ENCODE assay signal across 17 cellular contexts in genomic region chr22:50171965-50172421, GRCh38. TPM values are rescaled to one million over a fixed set of nuclear protein-coding genes. Genes with fewer than 3 reads are reported as not detected.
DNase-seq lines count a peak whose midpoint lies in the region; ATAC-seq and TF ChIP-seq lines count a peak whose summit lies in the region.
"Had no signal": no experiment of that assay in that cellular context is flagged by ENCODE, and none has a peak within 500 bp of the region (broad histone marks: within the 10 kb centered on the region; RNA-seq: fewer than 3 reads in every experiment).

No MANE protein-coding gene starts in this region.

- ATAC-seq in RWPE2 (ENCODE audit: low read depth) (peak; percentile 4; the same call in 1 of the 3 replicates), left lung (no peak), GM21390 (IDR thresholded peaks at IDR 0.05; ENCODE audit: unreplicated experiment) (no peak)
- ATAC-seq: HCT116 had no signal

- H3K36me3 ChIP-seq in RWPE2 (ENCODE audit: low read depth): no peaks in the 10 kb centered on the region
- no peaks in the 10 kb centered on the region for H3K36me3 ChIP-seq in left lung
- H3K36me3 ChIP-seq in smooth muscle cell (ENCODE audit: low read depth): no peaks in the 10 kb centered on the region
- H3K36me3 ChIP-seq: ascending aorta, left ventricle myocardium inferior, WERI-Rb-1 had no signal

- no peaks in the 10 kb centered on the region for H3K4me1 ChIP-seq in RWPE2 (ENCODE audit: insufficient read depth, poor library complexity, severe bottlenecking)
- H3K4me1 ChIP-seq in left lung: peaks cover 0 to 21% of the 10 kb centered on the region in 2 donors
- no peaks in the 10 kb centered on the region for H3K4me1 ChIP-seq in smooth muscle cell (ENCODE audit: low read depth)

- no peak overlapping the region for H3K9ac ChIP-seq in smooth muscle cell (ENCODE audit: low read depth)

- no peaks in the 10 kb centered on the region for H3F3A ChIP-seq in smooth muscle cell (ENCODE audit: low read depth)

- no peaks in the 10 kb centered on the region for H3K79me2 ChIP-seq in smooth muscle cell (ENCODE audit: low read depth)

- H3K4me3 ChIP-seq in RWPE2 (ENCODE audit: severe bottlenecking) (no peak overlapping the region), left lung (no peak overlapping the region), smooth muscle cell (no peak overlapping the region)
- H3K4me3 ChIP-seq: ascending aorta, left ventricle myocardium inferior had no signal

- intact Hi-C loops in left lung (cut with DNase I): no loop called here

- H3K27ac ChIP-seq in RWPE2 (ENCODE audit: poor library complexity, severe bottlenecking) (no peak overlapping the region), left lung (no peak overlapping the region), smooth muscle cell (ENCODE audit: low read depth) (no peak overlapping the region)
- H3K27ac ChIP-seq: ascending aorta, left ventricle myocardium inferior, WERI-Rb-1 had no signal

- peak; percentile 57 for DNase-seq in activated effector memory CD4-positive, alpha-beta T cell treated with anti-CD3 and anti-CD28 coated beads, Interleukin-2, amount 50 U/mL, for 16 hours
- DNase-seq in activated effector memory CD4-positive, alpha-beta T cell treated with Interleukin-2 at 50 U/mL for 16 hours: no peak
- DNase-seq in RWPE2 (ENCODE audit: low spot score) (no peak), left lung (peak; percentile 24 to 69), smooth muscle cell (lab: John Stamatoyannopoulos, UW; ENCODE audit: unreplicated experiment) (no peak), NCI-H748 (lab: John Stamatoyannopoulos, UW; ENCODE audit: unreplicated experiment) (no peak), GM10266 (ENCODE audit: extremely low spot score) (no peak)
- DNase-seq: activated CD8-positive, alpha-beta memory T cell treated with anti-CD3 and anti-CD28 coated beads, Interleukin-2, amount 50 U/mL, for 48 hours; DMS53; KG1; left ventricle myocardium inferior; NCI-H226; WERI-Rb-1 had no signal

- H3K9me3 ChIP-seq in RWPE2 (ENCODE audit: severe bottlenecking): no peaks in the 10 kb centered on the region
- H3K9me3 ChIP-seq in left lung: no peaks in the 10 kb centered on the region
- H3K9me3 ChIP-seq in smooth muscle cell (replicated peaks; ENCODE audit: low read depth): no peaks in the 10 kb centered on the region
- H3K9me3 ChIP-seq: ascending aorta, left ventricle myocardium inferior had no signal

- H3K27me3 ChIP-seq in RWPE2 (ENCODE audit: insufficient read depth, poor library complexity, severe bottlenecking) (peaks cover 7% of the 10 kb centered on the region), left lung (peaks cover 18 to 53% of the 10 kb centered on the region in 2 donors), smooth muscle cell (ENCODE audit: low read depth) (no peaks in the 10 kb centered on the region)
- H3K27me3 ChIP-seq: ascending aorta had no signal

- 81% methylated on average over 13 of the region's 13 CpGs for WGBS in smooth muscle cell (ENCODE audit: low lambda C conversion rate)

- no peak for TF ChIP-seq CTCF in RWPE2 (IDR thresholded peaks at IDR 0.05; ENCODE audit: poor library complexity, severe bottlenecking)
- no peak for TF ChIP-seq CTCF in left lung (IDR thresholded peaks at IDR 0.05)
- TF ChIP-seq CTCF in smooth muscle cell (IDR thresholded peaks at IDR 0.05; ENCODE audit: borderline replicate concordance, insufficient read depth, poor library complexity, severe bottlenecking): no peak
- TF ChIP-seq CTCF in GM10266 (IDR thresholded peaks at IDR 0.05; ENCODE audit: control insufficient read depth, insufficient read depth, low read depth, missing control alignments): no peak

- H2AFZ ChIP-seq in smooth muscle cell (ENCODE audit: low read depth): no peak overlapping the region

- H4K20me1 ChIP-seq in smooth muscle cell (ENCODE audit: low read depth): no peaks in the 10 kb centered on the region

- H3K4me2 ChIP-seq in smooth muscle cell: peak overlapping the region; percentile 93

RNA-seq across cellular contexts. Expression of gene PANX2, which starts 1.5 kb away (rescaled TPM):
- total RNA-seq in left lung (1 to 10 TPM; 2.1 to 4.6 TPM), smooth muscle cell (5.1 TPM in 2 replicates)
- polyA plus RNA-seq in smooth muscle cell: 2.5 and 2.9 TPM in 2 replicates
- total RNA-seq: skeletal muscle tissue had no signal

RNA-seq across cellular contexts. Expression of gene TRABD, which starts 13.7 kb away (rescaled TPM):
- total RNA-seq in left lung (10 to 100 TPM; 37.5 to 54.2 TPM), smooth muscle cell (14.0 and 17.8 TPM in 2 replicates)
- polyA plus RNA-seq in smooth muscle cell: 56.9 and 58.5 TPM in 2 replicates

RNA-seq across cellular contexts. Expression of gene SELENOO, which starts 28.8 kb away (rescaled TPM):
- 10 to 100 TPM; 19.5 to 22.0 TPM for total RNA-seq in left lung
- total RNA-seq in smooth muscle cell: 9.0 and 16.3 TPM in 2 replicates
- 21.3 and 28.4 TPM in 2 replicates for polyA plus RNA-seq in smooth muscle cell

Comparison
In these comparisons a context has a peak if more than half of its experiments do, and no peak if none do; other contexts are left out.
1. DNase-seq: peak in activated effector memory CD4-positive, alpha-beta T cell treated with anti-CD3 and anti-CD28 coated beads, Interleukin-2, amount 50 U/mL, for 16 hours (single experiment) and left lung (2 of 2); none in activated effector memory CD4-positive, alpha-beta T cell treated with Interleukin-2 at 50 U/mL for 16 hours (single experiment), RWPE2 (single experiment), smooth muscle cell (single experiment), NCI-H748 (single experiment) and GM10266 (single experiment).